Comparison of ENCODE assay signal across 9 cellular contexts in genomic region chr12:18424857-18425256, GRCh38.
"Had no signal": no experiment of that assay in that cellular context is flagged by ENCODE, and none has a peak within 500 bp of the region (broad histone marks: within the 10 kb centered on the region; RNA-seq: fewer than 3 reads in every experiment).

No MANE protein-coding gene starts in this region.

- H2AFZ ChIP-seq: GM23338 had no signal

- H3K4me2 ChIP-seq: GM23338, KMS-11 had no signal

- H3K9ac ChIP-seq: KMS-11 had no signal

- H3K27ac ChIP-seq: KMS-11 had no signal

- H3K9me3 Mint-ChIP-seq: GM23338, H9 had no signal

- H3K4me3 Mint-ChIP-seq: GM23338, H9 had no signal

- H3K27ac Mint-ChIP-seq: GM23338 had no signal

- DNase-seq: H9, HCEC 1CT, Karpas-422, KBM-7 had no signal

- ATAC-seq: GM23338 had no signal

- FAIRE-seq: H1, H54, HTR-8/SVneo had no signal

- H3K4me3 ChIP-seq: GM23338 had no signal
